17 cellular contexts compared by ENCODE assay signal in genomic region chr14:67444395-67444794, GRCh38. TPM values are rescaled to one million over a fixed set of nuclear protein-coding genes. Genes with fewer than 3 reads are reported as not detected.
DNase-seq lines count a peak whose midpoint lies in the region; ATAC-seq, FAIRE-seq and TF ChIP-seq lines count a peak whose summit lies in the region.
"Had no signal": no experiment of that assay in that cellular context is flagged by ENCODE, and none has a peak within 500 bp of the region (broad histone marks: within the 10 kb centered on the region; RNA-seq: fewer than 3 reads in every experiment).

No MANE protein-coding gene starts in this region.

- no peak overlapping the region for H3K27ac Mint-ChIP-seq in stimulated activated effector memory CD8-positive, alpha-beta T cell treated with anti-CD3 and anti-CD28 coated beads, Interleukin-12 subunit alpha, Interleukin-12 subunit beta, amount 100 ng/mL, for 72 hours
- H3K27ac Mint-ChIP-seq: CD8-positive, alpha-beta T cell had no signal

- peak overlapping the region; percentile 86 for H3K27ac ChIP-seq in epithelial cell of prostate
- H3K27ac ChIP-seq: PC-9 had no signal

- intact Hi-C loops in mucosa of descending colon (cut with DNase I, micrococcal nuclease) (no loop called here), left cardiac atrium (cut with DNase I) (no loop called here)

- H3K36me3 ChIP-seq in mucosa of descending colon (ENCODE audit: low read depth), result no peaks in the 10 kb centered on the region
- H3K36me3 ChIP-seq: BE2C had no signal

- H3K4me1 ChIP-seq in mucosa of descending colon (ENCODE audit: low read depth), result peaks cover 23% of the 10 kb centered on the region

- DNase-seq in HT1080 (ENCODE audit: low read depth) (peak; percentile 68), RCC 7860 (ENCODE audit: low spot score) (peak; percentile 13), epithelial cell of prostate (ENCODE audit: low read depth, low spot score) (peak; percentile 26), mucosa of descending colon (no peak), NCI-H345 treated with DMSO at 0.1 percent for 48 hours (lab: John Stamatoyannopoulos, UW; ENCODE audit: unreplicated experiment) (no peak), left cardiac atrium (no peak)
- no peak for DNase-seq in stimulated activated effector memory CD8-positive, alpha-beta T cell treated with anti-CD3 and anti-CD28 coated beads, Interleukin-12 subunit alpha, Interleukin-12 subunit beta, amount 100 ng/mL, for 72 hours (ENCODE audit: low spot score in 2 of 2)
- DNase-seq: BE2C; CD8-positive, alpha-beta T cell; DND-41; GOT3; NCI-H1092; NCI-H2107; NCI-H446; PC-9; Right ventricle myocardium superior had no signal

- H3K4me3 Mint-ChIP-seq in stimulated activated effector memory CD8-positive, alpha-beta T cell treated with anti-CD3 and anti-CD28 coated beads, Interleukin-12 subunit alpha, Interleukin-12 subunit beta, amount 100 ng/mL, for 72 hours, result no peak overlapping the region
- H3K4me3 Mint-ChIP-seq: CD8-positive, alpha-beta T cell had no signal

- FAIRE-seq in RCC 7860 (lab: Jason Lieb, UNC), result no peak
- FAIRE-seq: K562 had no signal

- no peak overlapping the region for H3K4me3 ChIP-seq in mucosa of descending colon
- H3K4me3 ChIP-seq: K562, PC-9 had no signal

- no peak for TF ChIP-seq CTCF in mucosa of descending colon (IDR thresholded peaks at IDR 0.05)

- H3K36me3 Mint-ChIP-seq in stimulated activated effector memory CD8-positive, alpha-beta T cell treated with anti-CD3 and anti-CD28 coated beads, Interleukin-12 subunit alpha, Interleukin-12 subunit beta, amount 100 ng/mL, for 72 hours, result no peaks in the 10 kb centered on the region
- H3K36me3 Mint-ChIP-seq: CD8-positive, alpha-beta T cell had no signal

- H3K9me3 ChIP-seq in mucosa of descending colon, result no peaks in the 10 kb centered on the region
- H3K9me3 ChIP-seq: BE2C had no signal

- no peaks in the 10 kb centered on the region for H3K9me3 Mint-ChIP-seq in stimulated activated effector memory CD8-positive, alpha-beta T cell treated with anti-CD3 and anti-CD28 coated beads, Interleukin-12 subunit alpha, Interleukin-12 subunit beta, amount 100 ng/mL, for 72 hours
- H3K9me3 Mint-ChIP-seq: CD8-positive, alpha-beta T cell had no signal

- ATAC-seq in mucosa of descending colon (peak; percentile 3), left cardiac atrium (no peak)
- ATAC-seq in stimulated activated effector memory CD8-positive, alpha-beta T cell treated with anti-CD3 and anti-CD28 coated beads, Interleukin-12 subunit alpha, Interleukin-12 subunit beta, amount 100 ng/mL, for 72 hours, result no peak
- ATAC-seq: CD8-positive, alpha-beta T cell; K562 had no signal

- no peaks in the 10 kb centered on the region for H3K4me1 Mint-ChIP-seq in stimulated activated effector memory CD8-positive, alpha-beta T cell treated with anti-CD3 and anti-CD28 coated beads, Interleukin-12 subunit alpha, Interleukin-12 subunit beta, amount 100 ng/mL, for 72 hours

RNA-seq across cellular contexts. Expression of gene PLEK2, which starts 32.4 kb away (rescaled TPM):
- total RNA-seq in HT1080 (2014; rRNA removed; shearing (Covaris generic)), result 1.4 and 2.3 TPM in 2 replicates
- 0.66 and 1.4 TPM in 2 replicates for polyA plus RNA-seq in HT1080 (2015; cell fraction: cytosol; rRNA removed)
- 0.62 and 1.3 TPM in 2 replicates for polyA plus RNA-seq in HT1080 (2015; cell fraction: nucleus; rRNA removed)
- 10 to 100 TPM; 15.0 to 41.7 (median 30.8) TPM for total RNA-seq in mucosa of descending colon
- total RNA-seq in left cardiac atrium, result under 1 TPM; 0.35 to 0.76 TPM
- total RNA-seq: CD8-positive, alpha-beta T cell; K562; Right ventricle myocardium superior had no signal
- polyA plus RNA-seq: K562 had no signal

RNA-seq across cellular contexts. Expression of gene TMEM229B, which starts 44.1 kb away (rescaled TPM):
- total RNA-seq in HT1080 (2014; rRNA removed; shearing (Covaris generic)), result 5.8 and 6.0 TPM in 2 replicates
- 4.6 and 6.6 TPM in 2 replicates for polyA plus RNA-seq in HT1080 (2015; cell fraction: cytosol; rRNA removed)
- polyA plus RNA-seq in HT1080 (2015; cell fraction: nucleus; rRNA removed), result 3.4 and 3.7 TPM in 2 replicates
- 10 to 100 TPM in 2 of 3 donors, 1 to 10 TPM in 1; 4.8 to 12.6 (median 10.8) TPM for total RNA-seq in mucosa of descending colon
- 1 to 10 TPM; 1.5 to 6.5 TPM for total RNA-seq in left cardiac atrium
- total RNA-seq: K562 had no signal
- polyA plus RNA-seq: K562 had no signal

Comparison
In these comparisons a context has a peak if more than half of its experiments do, and no peak if none do; other contexts are left out.
1. DNase-seq: peak in HT1080 (single experiment), RCC 7860 (single experiment) and epithelial cell of prostate (single experiment); none in mucosa of descending colon (0 of 3), stimulated activated effector memory CD8-positive, alpha-beta T cell treated with anti-CD3 and anti-CD28 coated beads, Interleukin-12 subunit alpha, Interleukin-12 subunit beta, amount 100 ng/mL, for 72 hours (0 of 2), NCI-H345 treated with DMSO at 0.1 percent for 48 hours (single experiment) and left cardiac atrium (single experiment).